In the genomic region with DNA sequence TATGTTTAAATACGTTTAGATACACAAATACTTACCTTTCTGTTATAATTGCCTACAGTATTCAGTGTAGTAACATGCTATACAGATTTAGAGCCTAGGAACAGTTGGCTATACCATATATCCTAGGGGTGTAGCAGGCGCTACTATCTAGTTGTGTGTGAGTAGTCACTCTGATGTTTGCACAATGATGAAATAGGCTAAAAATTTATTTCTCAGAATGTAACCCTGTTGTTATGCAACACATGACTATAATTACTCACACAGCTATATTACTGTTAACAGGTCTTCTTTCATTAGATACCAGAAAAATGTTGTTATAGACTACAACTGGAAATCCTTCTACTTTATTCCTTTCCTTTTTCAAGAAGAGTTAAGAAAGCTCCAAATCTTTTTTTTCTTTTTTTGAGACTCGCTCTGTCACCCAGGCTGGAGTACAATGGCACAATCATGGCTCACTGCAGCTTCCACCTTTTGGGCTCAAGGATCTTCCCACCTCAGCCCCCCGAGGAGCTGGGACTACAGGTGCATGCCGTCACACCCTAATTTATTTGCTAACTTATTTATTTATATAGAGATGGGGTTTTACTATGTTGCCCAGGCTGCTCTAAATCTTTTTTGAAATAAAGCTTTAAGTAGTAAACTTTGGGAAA, we compare ENCODE assay signal across 10 cellular contexts. TPM values are rescaled to one million over a fixed set of nuclear protein-coding genes. Genes with fewer than 3 reads are reported as not detected.
DNase-seq lines count a peak whose midpoint lies in the region; ATAC-seq, FAIRE-seq and TF ChIP-seq lines count a peak whose summit lies in the region.
"Had no signal": no experiment of that assay in that cellular context is flagged by ENCODE, and none has a peak within 500 bp of the region (broad histone marks: within the 10 kb centered on the region; RNA-seq: fewer than 3 reads in every experiment).

No MANE protein-coding gene starts in this region.

- ATAC-seq in gastroesophageal sphincter (peak; percentile 82), HG03175 (IDR thresholded peaks at IDR 0.05; ENCODE audit: unreplicated experiment) (no peak)

- no peak for FAIRE-seq in small intestine (lab: Jason Lieb, UNC)

- H3K4me1 Mint-ChIP-seq in activated naive CD4-positive, alpha-beta T cell treated with anti-CD3 and anti-CD28 coated beads, Interleukin-2, amount 10 ng/mL, durations not matched to agents 7 days and 5 days = no peaks in the 10 kb centered on the region

- WGBS in gastroesophageal sphincter (ENCODE audit: low coverage in 1 of 2), 2 donors = 84 to 92% methylated on average over 3 to 5 of the region's 5 CpGs
- WGBS in small intestine, 3 donors = 87 to 94% (median 94%) methylated on average over 5 of the region's 5 CpGs

- DNase-seq in activated naive CD4-positive, alpha-beta T cell treated with anti-CD3 and anti-CD28 coated beads, Interleukin-2, amount 10 ng/mL, durations not matched to agents 7 days and 5 days = no peak
- DNase-seq in activated naive CD4-positive, alpha-beta T cell treated with anti-CD3 and anti-CD28 coated beads, Interleukin-2, amount 50 U/mL, for 16 hours = no peak
- DNase-seq in SIG-M5 (lab: John Stamatoyannopoulos, UW) = peak; percentile 48
- DNase-seq in small intestine = peak; percentile 28
- no peak for DNase-seq in WERI-Rb-1
- DNase-seq in effector memory CD4-positive, alpha-beta T cell = no peak
- DNase-seq: NCI-H524, T-helper 1 cell had no signal

- H3K4me3 ChIP-seq in gastroesophageal sphincter (no peak overlapping the region), small intestine (ENCODE audit: low read depth in 1 of 2, low read length in 2 of 2) (no peak overlapping the region), WERI-Rb-1 (ENCODE audit: low read depth, low read length) (no peak overlapping the region)
- no peak overlapping the region for H3K4me3 ChIP-seq in effector memory CD4-positive, alpha-beta T cell (ENCODE audit: insufficient read depth, low read depth, low read length, poor library complexity, severe bottlenecking)

- peaks cover 14 to 78% of the 10 kb centered on the region in 2 donors for H3K36me3 ChIP-seq in gastroesophageal sphincter
- peaks cover 7 to 12% of the 10 kb centered on the region in 2 donors for H3K36me3 ChIP-seq in small intestine (ENCODE audit: control insufficient read depth in 2 of 2, insufficient read depth in 2 of 2, low read length in 2 of 2)
- H3K36me3 ChIP-seq in WERI-Rb-1 = peaks cover 58% of the 10 kb centered on the region
- peaks cover 50% of the 10 kb centered on the region for H3K36me3 ChIP-seq in effector memory CD4-positive, alpha-beta T cell (ENCODE audit: control insufficient read depth, insufficient read depth, low read length)

- H3K9me3 ChIP-seq in gastroesophageal sphincter (no peaks in the 10 kb centered on the region), small intestine (ENCODE audit: control insufficient read depth, low read depth) (no peaks in the 10 kb centered on the region), WERI-Rb-1 (ENCODE audit: severe bottlenecking) (no peaks in the 10 kb centered on the region)
- no peaks in the 10 kb centered on the region for H3K9me3 ChIP-seq in effector memory CD4-positive, alpha-beta T cell (ENCODE audit: control insufficient read depth, low read length)

- no peak overlapping the region for H3K4me3 Mint-ChIP-seq in activated naive CD4-positive, alpha-beta T cell treated with anti-CD3 and anti-CD28 coated beads, Interleukin-2, amount 10 ng/mL, durations not matched to agents 7 days and 5 days

- H3K4me1 ChIP-seq in gastroesophageal sphincter (no peaks in the 10 kb centered on the region), small intestine (ENCODE audit: control insufficient read depth in 2 of 2, insufficient read depth in 1 of 2, low read depth in 1 of 2, low read length in 1 of 2) (peaks cover 0 to 2% of the 10 kb centered on the region in 2 donors)
- H3K4me1 ChIP-seq in effector memory CD4-positive, alpha-beta T cell (ENCODE audit: control insufficient read depth, insufficient read depth, low read length, poor library complexity, severe bottlenecking) = no peaks in the 10 kb centered on the region

- H3K27ac ChIP-seq in gastroesophageal sphincter (no peak overlapping the region), small intestine (ENCODE audit: low read depth in 1 of 2, low read length in 1 of 2) (no peak overlapping the region), WERI-Rb-1 (no peak overlapping the region)
- no peak overlapping the region for H3K27ac ChIP-seq in effector memory CD4-positive, alpha-beta T cell (ENCODE audit: insufficient read depth, low read length, poor library complexity, severe bottlenecking)

- no peaks in the 10 kb centered on the region for H3K9me3 Mint-ChIP-seq in activated naive CD4-positive, alpha-beta T cell treated with anti-CD3 and anti-CD28 coated beads, Interleukin-2, amount 10 ng/mL, durations not matched to agents 7 days and 5 days

- H3K27ac Mint-ChIP-seq in activated naive CD4-positive, alpha-beta T cell treated with anti-CD3 and anti-CD28 coated beads, Interleukin-2, amount 10 ng/mL, durations not matched to agents 7 days and 5 days = peak overlapping the region; percentile 9

- H3K27me3 Mint-ChIP-seq in activated naive CD4-positive, alpha-beta T cell treated with anti-CD3 and anti-CD28 coated beads, Interleukin-2, amount 10 ng/mL, durations not matched to agents 7 days and 5 days = no peaks in the 10 kb centered on the region

- TF ChIP-seq EP300 in gastroesophageal sphincter (IDR thresholded peaks at IDR 0.05) = no peak

- peaks cover 33% of the 10 kb centered on the region for H3K36me3 Mint-ChIP-seq in activated naive CD4-positive, alpha-beta T cell treated with anti-CD3 and anti-CD28 coated beads, Interleukin-2, amount 10 ng/mL, durations not matched to agents 7 days and 5 days

- TF ChIP-seq CTCF in gastroesophageal sphincter (IDR thresholded peaks at IDR 0.05) (no peak), WERI-Rb-1 (IDR thresholded peaks at IDR 0.05; ENCODE audit: low read depth, low read length) (no peak)

- H3K27me3 ChIP-seq in gastroesophageal sphincter = no peaks in the 10 kb centered on the region
- no peaks in the 10 kb centered on the region for H3K27me3 ChIP-seq in small intestine (ENCODE audit: control insufficient read depth in 2 of 2, insufficient read depth in 2 of 2, low read length in 2 of 2)
- H3K27me3 ChIP-seq in WERI-Rb-1 (ENCODE audit: insufficient read depth, low read depth, severe bottlenecking) = no peaks in the 10 kb centered on the region
- no peaks in the 10 kb centered on the region for H3K27me3 ChIP-seq in effector memory CD4-positive, alpha-beta T cell (replicated peaks; ENCODE audit: control insufficient read depth, insufficient read depth, low read length, poor library complexity, severe bottlenecking)

- CTCF ChIA-PET in activated naive CD4-positive, alpha-beta T cell treated with anti-CD3 and anti-CD28 coated beads, Interleukin-2, amount 10 ng/mL, durations not matched to agents 7 days and 5 days (lab: Charles Lee) = interaction anchor here (1.0 kb wide), 1 partner anchor 10 kb away, joined by 3 read pairs; no protein-coding TSS in a partner anchor

- TF ChIP-seq POLR2A in gastroesophageal sphincter (IDR thresholded peaks at IDR 0.05) = no peak

RNA-seq across cellular contexts. Expression of a gene that starts 48.5 kb away (rescaled TPM):
- total RNA-seq in gastroesophageal sphincter = 10 to 100 TPM; 24.0 to 41.6 (median 30.9) TPM
- polyA plus RNA-seq in small intestine = 1 to 10 TPM; 2.2 to 9.9 (median 5.1) TPM

Comparison
In these comparisons a context has a peak if more than half of its experiments do, and no peak if none do; other contexts are left out.
1. DNase-seq: peak in SIG-M5 (single experiment) and small intestine (single experiment); none in activated naive CD4-positive, alpha-beta T cell treated with anti-CD3 and anti-CD28 coated beads, Interleukin-2, amount 10 ng/mL, durations not matched to agents 7 days and 5 days (single experiment), activated naive CD4-positive, alpha-beta T cell treated with anti-CD3 and anti-CD28 coated beads, Interleukin-2, amount 50 U/mL, for 16 hours (single experiment), WERI-Rb-1 (single experiment) and effector memory CD4-positive, alpha-beta T cell (0 of 3).